ENCODE assay signal across 8 cellular contexts in the genomic region with DNA sequence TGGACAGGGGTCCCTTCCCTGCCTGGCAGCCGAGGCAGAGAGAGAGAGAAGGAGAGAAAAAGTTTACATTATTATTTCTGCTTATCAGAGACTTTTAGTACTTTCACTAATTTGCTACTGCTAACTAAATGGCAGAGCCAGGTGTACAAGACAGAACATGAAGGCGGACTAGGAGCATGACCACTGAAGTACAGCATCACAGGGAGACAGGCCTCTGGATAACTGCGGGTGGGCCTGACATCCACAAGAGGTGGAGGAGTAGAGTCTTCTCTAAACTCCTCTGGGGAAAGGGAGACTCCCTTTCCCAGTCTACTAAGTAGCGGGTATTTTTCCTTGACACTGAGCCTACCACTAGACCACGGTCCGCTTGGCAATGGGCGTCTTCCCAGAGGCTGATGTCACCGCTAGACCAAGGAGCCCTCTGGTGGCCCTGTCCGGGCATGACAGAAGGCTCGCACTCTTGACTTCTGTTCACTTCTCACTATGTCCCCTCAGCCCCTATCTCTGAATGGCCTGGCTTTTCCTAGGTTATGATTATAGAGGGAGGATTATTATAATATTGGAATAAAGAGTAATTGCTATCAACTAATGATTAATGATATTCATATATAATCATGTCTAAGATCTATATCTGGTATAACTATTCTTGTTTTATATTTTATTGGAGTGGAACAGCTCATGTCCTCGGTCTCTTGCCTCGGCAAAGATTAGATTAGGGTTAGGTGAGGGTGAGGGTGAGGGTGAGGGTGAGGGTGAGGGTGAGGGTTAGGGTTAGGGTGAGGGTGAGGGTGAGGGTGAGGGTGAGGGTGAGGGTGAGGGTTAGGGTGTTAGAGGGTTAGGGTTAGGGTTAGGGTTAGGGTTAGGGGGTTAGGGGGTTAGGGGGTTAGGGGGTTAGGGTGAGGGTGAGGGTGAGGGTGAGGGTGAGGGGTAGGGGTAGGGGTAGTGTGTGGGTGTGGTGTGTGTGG. TPM values are rescaled to one million over a fixed set of nuclear protein-coding genes. Genes with fewer than 3 reads are reported as not detected.
DNase-seq lines count a peak whose midpoint lies in the region; ATAC-seq and TF ChIP-seq lines count a peak whose summit lies in the region.
"Not testable (repeated sequence)": the region's sequence is repeated elsewhere in the genome, so short reads cannot be mapped to it uniquely, and the experiment has no call there.

No MANE protein-coding gene starts in this region.

- not testable (repeated sequence) for H3K4me3 Mint-ChIP-seq in CD8-positive, alpha-beta memory T cell

- peak; percentile 86 for TF ChIP-seq CTCF in epithelial cell of esophagus (IDR thresholded peaks at IDR 0.05; ENCODE audit: insufficient read depth, low read depth, low read length, missing control alignments)
- TF ChIP-seq CTCF in stomach (IDR thresholded peaks at IDR 0.05): peak in 5 of 7 experiments; percentile 73 to 86 (median 83)

- not testable (repeated sequence) for TF ChIP-seq EP300 in stomach (IDR thresholded peaks at IDR 0.05)

- not testable (repeated sequence) for H3K4me3 ChIP-seq in CD8-positive, alpha-beta memory T cell (ENCODE audit: low read length); epithelial cell of esophagus (ENCODE audit: low read length); stomach

- CTCF ChIA-PET in CD8-positive, alpha-beta memory T cell (lab: Charles Lee): interaction anchor here (0.7 to 4.2 kb wide), 3 partner anchors 87 to 100 kb away, joined by 4 to 40 read pairs (median 21); no protein-coding TSS in a partner anchor

- not testable (repeated sequence) for H3K27ac ChIP-seq in CD8-positive, alpha-beta memory T cell (ENCODE audit: low read depth, low read length); stomach

- H3K36me3 Mint-ChIP-seq in CD8-positive, alpha-beta memory T cell: not testable (repeated sequence)

- DNase-seq in CD8-positive, alpha-beta memory T cell: peak; percentile 33 to 73 (median 37)
- DNase-seq in HT-29 (ENCODE audit: low spot score) (peak; percentile 69), T-helper 2 cell (peak in 4 of 5 experiments; percentile 23 to 58 (median 33)), epithelial cell of esophagus (ENCODE audit: low read depth) (peak; percentile 71), left lobe of liver (ENCODE audit: low spot score) (peak; percentile 73), renal cortical epithelial cell (ENCODE audit: low read depth) (peak; percentile 36), stomach (peak; percentile 84)
- DNase-seq in activated gamma-delta T cell treated with anti-CD3 and anti-CD28 coated beads, Interleukin-2, amount 50 U/mL, for 16 hours (ENCODE audit: low read depth): peak; percentile 30

- TF ChIP-seq POLR2A in stomach (IDR thresholded peaks at IDR 0.05): not testable (repeated sequence)

- POLR2A ChIA-PET in CD8-positive, alpha-beta memory T cell (lab: Charles Lee): not testable (repeated sequence)

- H3K9me3 Mint-ChIP-seq in CD8-positive, alpha-beta memory T cell: not testable (repeated sequence)

- not testable (repeated sequence) for H3K4me1 ChIP-seq in CD8-positive, alpha-beta memory T cell (ENCODE audit: insufficient read depth, low read length); stomach

- not testable (repeated sequence) for H3K36me3 ChIP-seq in CD8-positive, alpha-beta memory T cell (ENCODE audit: insufficient read depth, low read length); stomach

- H3K9me3 ChIP-seq in CD8-positive, alpha-beta memory T cell (ENCODE audit: low read length); stomach: not testable (repeated sequence)

- 40 to 57% (median 51%) methylated on average over 12 of the region's 12 CpGs for WGBS in stomach, 5 donors

- H3K27me3 ChIP-seq in CD8-positive, alpha-beta memory T cell (ENCODE audit: insufficient read depth, low read length, poor library complexity, severe bottlenecking); stomach: not testable (repeated sequence)

- not testable (repeated sequence) for H3K4me1 Mint-ChIP-seq in CD8-positive, alpha-beta memory T cell

- not testable (repeated sequence) for H3K27ac Mint-ChIP-seq in CD8-positive, alpha-beta memory T cell

- ATAC-seq in left lobe of liver: peak; percentile 69

- peaks cover 6 to 11% of the 10 kb centered on the region in 2 donors for H3K27me3 Mint-ChIP-seq in CD8-positive, alpha-beta memory T cell

- intact Hi-C loops in stomach (cut with DNase I; ENCODE audit: low total_unique reads): not testable (repeated sequence)

RNA-seq across cellular contexts. Expression of gene PARD6G, which starts 10.5 kb away (rescaled TPM):
- total RNA-seq in CD8-positive, alpha-beta memory T cell: under 1 TPM; 0.33 to 0.48 TPM
- polyA plus RNA-seq in CD8-positive, alpha-beta memory T cell: 0.32 TPM
- 0.18 and 0.20 TPM in 2 replicates for total RNA-seq in HT-29 (2014; rRNA removed; shearing (Covaris generic))
- total RNA-seq in left lobe of liver (2.3 TPM), renal cortical epithelial cell (1.2 and 1.5 TPM in 2 replicates), stomach (10 to 100 TPM in 1 of 5 donors, 1 to 10 TPM in 4; 1.8 to 15.9 (median 4.1) TPM)
- polyA plus RNA-seq in stomach: 1 to 10 TPM; 1.5 to 7.5 (median 2.2) TPM

Comparison
In these comparisons a context has a peak if more than half of its experiments do, and no peak if none do; other contexts are left out.
1. DNase-seq: peak in every context shown above with its lines; median percentile 84 in stomach; 73 in left lobe of liver; 71 in epithelial cell of esophagus; 69 in HT-29; 37 in CD8-positive, alpha-beta memory T cell; 36 in renal cortical epithelial cell; 33 in T-helper 2 cell; 30 in activated gamma-delta T cell treated with anti-CD3 and anti-CD28 coated beads, Interleukin-2, amount 50 U/mL, for 16 hours.